8 cellular contexts compared by ENCODE assay signal in the genomic region with DNA sequence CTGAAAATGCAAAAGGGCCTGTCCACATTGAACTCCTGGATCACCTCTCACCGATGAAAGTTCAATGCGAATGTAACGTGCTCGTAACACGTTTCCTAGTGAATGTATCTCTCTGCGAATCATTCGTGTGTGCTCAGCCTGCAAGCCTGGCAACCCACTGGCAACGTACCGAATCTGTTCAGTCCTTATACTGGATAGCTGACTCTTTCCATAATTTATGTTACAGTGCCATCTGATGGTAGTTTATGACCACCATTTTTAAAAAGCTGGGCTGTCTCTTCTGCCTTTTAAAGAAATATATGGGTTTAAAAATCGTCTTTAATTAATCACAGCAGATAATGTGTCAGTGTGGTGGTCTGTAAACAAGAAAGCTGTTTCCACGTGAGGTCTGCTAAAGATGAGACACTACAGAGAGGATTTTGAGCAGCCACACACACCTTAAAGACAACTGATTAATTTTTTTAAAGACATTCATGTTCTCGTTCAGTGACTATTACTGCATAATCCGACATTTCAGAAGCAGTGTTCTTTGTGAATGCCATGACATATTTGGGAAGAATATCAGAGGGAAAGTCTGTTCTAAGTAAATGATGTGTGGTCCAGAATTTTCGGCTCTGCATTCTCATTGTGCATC.
DNase-seq lines count a peak whose midpoint lies in the region; ATAC-seq and TF ChIP-seq lines count a peak whose summit lies in the region.

No MANE protein-coding gene starts in this region.

- TF ChIP-seq EP300 in ovary (IDR thresholded peaks at IDR 0.05), result no peak

- H3K4me1 ChIP-seq in foreskin keratinocyte (peaks cover 6% of the 10 kb centered on the region), ovary (ENCODE audit: insufficient read depth) (no peaks in the 10 kb centered on the region)

- no peak overlapping the region for H3K27ac ChIP-seq in WERI-Rb-1
- no peak overlapping the region for H3K27ac ChIP-seq in foreskin keratinocyte
- H3K27ac ChIP-seq in ovary, result no peak overlapping the region

- H3K9me3 ChIP-seq in WERI-Rb-1 (ENCODE audit: severe bottlenecking) (no peaks in the 10 kb centered on the region), ovary (no peaks in the 10 kb centered on the region)

- intact Hi-C loops in ovary (cut with DNase I), result loop anchor here in 1 of 4 donors (10.0 kb wide), 1 partner anchor 1588 kb away; no protein-coding TSS in a partner anchor

- 21 to 30% (median 25%) methylated on average over 14 of the region's 14 CpGs for WGBS in ovary, 3 donors

- no peaks in the 10 kb centered on the region for H3K36me3 ChIP-seq in WERI-Rb-1
- H3K36me3 ChIP-seq in ovary, result no peaks in the 10 kb centered on the region

- no peak for TF ChIP-seq POLR2A in ovary (IDR thresholded peaks at IDR 0.05)

- no peak overlapping the region for H3K4me3 ChIP-seq in WERI-Rb-1 (ENCODE audit: low read depth, low read length)
- no peak overlapping the region for H3K4me3 ChIP-seq in ovary

- TF ChIP-seq CTCF in GM12873 (IDR thresholded peaks at IDR 0.05; ENCODE audit: insufficient read depth, low read depth, low read length, missing control alignments) (peak; percentile 19), WERI-Rb-1 (IDR thresholded peaks at IDR 0.05; ENCODE audit: low read depth, low read length) (0 out of 2 replicates have a peak, but pooled peaks have one; percentile 13), foreskin keratinocyte (conservative IDR thresholded peaks at IDR 0.05) (peak; percentile 73), ovary (IDR thresholded peaks at IDR 0.05) (peak in 2 of 3 donors; percentile 42 to 54)

- peak; percentile 38 for ATAC-seq in foreskin keratinocyte
- ATAC-seq in HG02623 (IDR thresholded peaks at IDR 0.05; ENCODE audit: unreplicated experiment), result no peak
- no peak for ATAC-seq in GM21737 (IDR thresholded peaks at IDR 0.05; ENCODE audit: unreplicated experiment)

- H3K27me3 ChIP-seq in WERI-Rb-1 (ENCODE audit: insufficient read depth, low read depth, severe bottlenecking), result no peaks in the 10 kb centered on the region
- H3K27me3 ChIP-seq in foreskin keratinocyte, result no peaks in the 10 kb centered on the region
- no peaks in the 10 kb centered on the region for H3K27me3 ChIP-seq in ovary

- DNase-seq in AG08396 (ENCODE audit: low spot score) (peak; percentile 63), NCI-H2029 (lab: John Stamatoyannopoulos, UW) (peak; percentile 3), WERI-Rb-1 (peak; percentile 18), foreskin keratinocyte (no peak), ovary (peak in 4 of 5 donors; percentile 15 to 39 (median 32))

Comparison
In these comparisons a context has a peak if more than half of its experiments do, and no peak if none do; other contexts are left out.
1. DNase-seq: peak in AG08396 (single experiment), NCI-H2029 (single experiment), WERI-Rb-1 (single experiment) and ovary (4 of 5); none in foreskin keratinocyte (0 of 2).
2. CTCF ChIP-seq: peak in every context shown above with its lines; median percentile 73 in foreskin keratinocyte; 48 in ovary; 19 in GM12873; 13 in WERI-Rb-1.